8 cellular contexts compared by ENCODE assay signal in the genomic region with DNA sequence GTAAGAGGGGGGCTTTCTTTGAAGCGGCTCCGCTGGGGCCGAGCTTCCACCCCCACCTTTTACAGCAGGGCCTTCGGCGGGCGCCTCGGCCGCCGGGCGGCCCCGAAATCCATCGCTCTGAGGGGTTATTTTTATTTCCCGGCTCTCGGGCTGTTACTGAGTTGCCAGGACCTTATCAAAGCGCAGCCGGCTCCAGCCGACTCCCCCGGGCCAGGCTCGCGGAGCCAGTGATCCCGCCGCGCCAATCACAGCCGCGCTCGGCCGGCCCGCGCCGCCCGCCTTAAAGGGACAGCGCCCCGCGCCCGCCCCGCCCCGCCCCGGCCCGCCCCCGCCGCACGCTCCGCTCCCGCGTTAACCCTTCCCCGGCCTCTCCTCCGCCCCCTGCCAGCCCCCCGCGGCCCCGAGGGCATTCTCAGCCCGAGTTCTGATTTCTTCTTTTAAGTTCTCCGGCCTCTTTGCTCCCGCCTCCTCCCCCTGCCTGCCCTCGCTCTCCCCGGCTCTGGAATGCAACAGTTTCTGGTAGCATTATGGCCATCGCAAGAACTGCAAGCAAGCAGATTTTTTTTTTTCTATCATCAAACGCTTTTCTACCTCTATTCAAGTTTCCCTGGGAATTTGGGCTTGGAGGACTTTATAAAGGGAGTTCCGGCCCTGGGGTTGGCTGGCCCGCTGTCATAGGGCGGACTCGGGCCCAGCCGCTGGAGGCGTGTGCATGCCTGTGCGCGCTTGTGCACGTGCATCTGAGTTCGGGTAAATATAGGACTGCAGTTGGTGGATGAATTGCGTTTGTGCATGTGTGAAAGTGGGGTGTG. TPM values are rescaled to one million over a fixed set of nuclear protein-coding genes. Genes with fewer than 3 reads are reported as not detected.
DNase-seq lines count a peak whose midpoint lies in the region; TF ChIP-seq lines count a peak whose summit lies in the region.

A gene with protein sequence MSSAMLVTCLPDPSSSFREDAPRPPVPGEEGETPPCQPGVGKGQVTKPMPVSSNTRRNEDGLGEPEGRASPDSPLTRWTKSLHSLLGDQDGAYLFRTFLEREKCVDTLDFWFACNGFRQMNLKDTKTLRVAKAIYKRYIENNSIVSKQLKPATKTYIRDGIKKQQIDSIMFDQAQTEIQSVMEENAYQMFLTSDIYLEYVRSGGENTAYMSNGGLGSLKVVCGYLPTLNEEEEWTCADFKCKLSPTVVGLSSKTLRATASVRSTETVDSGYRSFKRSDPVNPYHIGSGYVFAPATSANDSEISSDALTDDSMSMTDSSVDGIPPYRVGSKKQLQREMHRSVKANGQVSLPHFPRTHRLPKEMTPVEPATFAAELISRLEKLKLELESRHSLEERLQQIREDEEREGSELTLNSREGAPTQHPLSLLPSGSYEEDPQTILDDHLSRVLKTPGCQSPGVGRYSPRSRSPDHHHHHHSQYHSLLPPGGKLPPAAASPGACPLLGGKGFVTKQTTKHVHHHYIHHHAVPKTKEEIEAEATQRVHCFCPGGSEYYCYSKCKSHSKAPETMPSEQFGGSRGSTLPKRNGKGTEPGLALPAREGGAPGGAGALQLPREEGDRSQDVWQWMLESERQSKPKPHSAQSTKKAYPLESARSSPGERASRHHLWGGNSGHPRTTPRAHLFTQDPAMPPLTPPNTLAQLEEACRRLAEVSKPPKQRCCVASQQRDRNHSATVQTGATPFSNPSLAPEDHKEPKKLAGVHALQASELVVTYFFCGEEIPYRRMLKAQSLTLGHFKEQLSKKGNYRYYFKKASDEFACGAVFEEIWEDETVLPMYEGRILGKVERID (minus strand): TSS at position 255 of the 812 bp plus-strand sequence. CDS start 3,028 bp downstream, outside the sequence.

- H3K4me3 Mint-ChIP-seq in activated naive CD8-positive, alpha-beta T cell = peak within 1 kb of the TSS; percentile 82
- peak within 1 kb of the TSS; percentile 76 for H3K4me3 Mint-ChIP-seq in osteocyte (ENCODE audit: unreplicated experiment)

- intact Hi-C loops in head of caudate nucleus (cut with DNase I) = no loop called here
- intact Hi-C loops in testis (cut with DNase I; ENCODE audit: low total_unique reads) = no loop called here

- H3K4me3 ChIP-seq in SK-N-SH (ENCODE audit: low read depth in 2 of 2, low read length in 1 of 2) (peak within 1 kb of the TSS; percentile 86 to 99), testis (peak within 1 kb of the TSS; percentile 84 to 88)

- TF ChIP-seq POLR2A in testis (IDR thresholded peaks at IDR 0.05) = no peak

- no peaks in the 10 kb centered on the region for H3K27me3 Mint-ChIP-seq in activated naive CD8-positive, alpha-beta T cell
- H3K27me3 Mint-ChIP-seq in osteocyte (ENCODE audit: unreplicated experiment) = no peaks in the 10 kb centered on the region

- H4K20me1 ChIP-seq in SK-N-SH (ENCODE audit: insufficient read depth) = peaks cover 19% of the 10 kb centered on the region

- POLR2A ChIA-PET in SK-N-SH (lab: Yijun Ruan, JAX) = no interaction called here

- H3K4me1 Mint-ChIP-seq in activated naive CD8-positive, alpha-beta T cell (ENCODE audit: low read depth) = peaks cover 31% of the 10 kb centered on the region
- peaks cover 31% of the 10 kb centered on the region for H3K4me1 Mint-ChIP-seq in osteocyte (ENCODE audit: unreplicated experiment)

- H3K27me3 ChIP-seq in SK-N-SH (ENCODE audit: insufficient read depth) (no peaks in the 10 kb centered on the region), testis (no peaks in the 10 kb centered on the region)

- CTCF ChIA-PET in SK-N-SH (lab: Yijun Ruan, JAX) = interaction anchor here (0.6 kb wide), 1 partner anchor 9 kb away, joined by 3 read pairs; no protein-coding TSS in a partner anchor

- TF ChIP-seq CTCF in SK-N-SH (IDR thresholded peaks at IDR 0.05) (peak; percentile 44), osteocyte (IDR thresholded peaks at IDR 0.05) (no peak), testis (IDR thresholded peaks at IDR 0.05) (peak in 2 of 3 experiments; percentile 36 to 38)

- no peaks in the 10 kb centered on the region for H3K9me2 ChIP-seq in SK-N-SH

- peaks cover 0 to 10% of the 10 kb centered on the region in 2 experiments for H3K36me3 ChIP-seq in SK-N-SH (replicated peaks in 1 of 2; ENCODE audit: control insufficient read depth in 1 of 2, insufficient read depth in 2 of 2, low read length in 1 of 2)
- no peaks in the 10 kb centered on the region for H3K36me3 ChIP-seq in testis (ENCODE audit: low read depth, missing control alignments)

- TF ChIP-seq RAD21 in SK-N-SH (IDR thresholded peaks at IDR 0.05; ENCODE audit: low read length) = no peak

- H3K9ac ChIP-seq in SK-N-SH = peak within 1 kb of the TSS; percentile 86

- no peaks in the 10 kb centered on the region for H3K9me3 Mint-ChIP-seq in activated naive CD8-positive, alpha-beta T cell (ENCODE audit: low read depth)
- H3K9me3 Mint-ChIP-seq in osteocyte (ENCODE audit: unreplicated experiment) = no peaks in the 10 kb centered on the region

- peaks cover 19% of the 10 kb centered on the region; the same call in 1 of the 2 replicates for H3K79me2 ChIP-seq in SK-N-SH (ENCODE audit: insufficient read depth)

- H3K9me3 ChIP-seq in SK-N-SH (no peaks in the 10 kb centered on the region), testis (no peaks in the 10 kb centered on the region)

- peak within 1 kb of the TSS; percentile 100 for H3K4me2 ChIP-seq in SK-N-SH

- H3F3A ChIP-seq in SK-N-SH (replicated peaks; ENCODE audit: insufficient read depth) = peaks cover 3% of the 10 kb centered on the region

- H3K4me1 ChIP-seq in SK-N-SH (ENCODE audit: control insufficient read depth in 1 of 2, insufficient read depth in 2 of 2, low read depth in 1 of 2, low read length in 1 of 2) = peaks cover 0 to 29% of the 10 kb centered on the region in 2 experiments; a peak in 2 of 4 replicates
- H3K4me1 ChIP-seq in testis = peaks cover 15% of the 10 kb centered on the region

- TF ChIP-seq EP300 in SK-N-SH (IDR thresholded peaks at IDR 0.05; ENCODE audit: borderline replicate concordance in 1 of 2, low read depth in 1 of 2, low read length in 1 of 2) = no peak

- WGBS in SK-N-SH (ENCODE audit: low lambda C conversion rate) = 12% methylated on average over 42 of the region's 68 CpGs
- 1 to 2% methylated on average over 35 to 46 of the region's 68 CpGs for WGBS in testis, 2 donors

- H3K27ac ChIP-seq in SK-N-SH (ENCODE audit: low read depth in 2 of 2, low read length in 1 of 2) = peak within 1 kb of the TSS; percentile 83 to 95
- peak within 1 kb of the TSS; percentile 81 to 93 for H3K27ac ChIP-seq in testis

- H3K27ac Mint-ChIP-seq in activated naive CD8-positive, alpha-beta T cell = peak within 1 kb of the TSS; percentile 58
- H3K27ac Mint-ChIP-seq in osteocyte (ENCODE audit: unreplicated experiment) = peak within 1 kb of the TSS; percentile 74

- H2AFZ ChIP-seq in SK-N-SH (ENCODE audit: low read depth) = peak within 1 kb of the TSS; percentile 92

- H3K36me3 Mint-ChIP-seq in activated naive CD8-positive, alpha-beta T cell = no peaks in the 10 kb centered on the region
- H3K36me3 Mint-ChIP-seq in osteocyte (ENCODE audit: unreplicated experiment) = no peaks in the 10 kb centered on the region

- peak; percentile 11 for DNase-seq in DMS79 (lab: John Stamatoyannopoulos, UW)
- peak; percentile 81 for DNase-seq in H4 (ENCODE audit: low spot score)
- peak; percentile 92 for DNase-seq in LoVo (ENCODE audit: low spot score)
- DNase-seq in SK-N-SH = peak; percentile 100
- peak; percentile 70 to 95 (median 86) for DNase-seq in head of caudate nucleus
- DNase-seq in osteocyte (ENCODE audit: extremely low spot score, unreplicated experiment) = peak; percentile 95
- DNase-seq in testis = peak; percentile 93

TF ChIP-seq in SK-N-SH, 30 proteins besides CTCF, POLR2A, EP300 and RAD21 (continues in another document):
- TF ChIP-seq RXRA (IDR thresholded peaks at IDR 0.05; ENCODE audit: borderline replicate concordance, low read depth) = peak; percentile 33; the same call in 1 of the 2 replicates
- TF ChIP-seq, protein P1, sequence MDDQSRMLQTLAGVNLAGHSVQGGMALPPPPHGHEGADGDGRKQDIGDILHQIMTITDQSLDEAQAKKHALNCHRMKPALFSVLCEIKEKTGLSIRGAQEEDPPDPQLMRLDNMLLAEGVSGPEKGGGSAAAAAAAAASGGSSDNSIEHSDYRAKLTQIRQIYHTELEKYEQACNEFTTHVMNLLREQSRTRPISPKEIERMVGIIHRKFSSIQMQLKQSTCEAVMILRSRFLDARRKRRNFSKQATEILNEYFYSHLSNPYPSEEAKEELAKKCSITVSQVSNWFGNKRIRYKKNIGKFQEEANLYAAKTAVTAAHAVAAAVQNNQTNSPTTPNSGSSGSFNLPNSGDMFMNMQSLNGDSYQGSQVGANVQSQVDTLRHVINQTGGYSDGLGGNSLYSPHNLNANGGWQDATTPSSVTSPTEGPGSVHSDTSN (IDR thresholded peaks at IDR 0.05) = peak; percentile 34; the same call in 1 of the 2 replicates
- TF ChIP-seq, protein P2, sequence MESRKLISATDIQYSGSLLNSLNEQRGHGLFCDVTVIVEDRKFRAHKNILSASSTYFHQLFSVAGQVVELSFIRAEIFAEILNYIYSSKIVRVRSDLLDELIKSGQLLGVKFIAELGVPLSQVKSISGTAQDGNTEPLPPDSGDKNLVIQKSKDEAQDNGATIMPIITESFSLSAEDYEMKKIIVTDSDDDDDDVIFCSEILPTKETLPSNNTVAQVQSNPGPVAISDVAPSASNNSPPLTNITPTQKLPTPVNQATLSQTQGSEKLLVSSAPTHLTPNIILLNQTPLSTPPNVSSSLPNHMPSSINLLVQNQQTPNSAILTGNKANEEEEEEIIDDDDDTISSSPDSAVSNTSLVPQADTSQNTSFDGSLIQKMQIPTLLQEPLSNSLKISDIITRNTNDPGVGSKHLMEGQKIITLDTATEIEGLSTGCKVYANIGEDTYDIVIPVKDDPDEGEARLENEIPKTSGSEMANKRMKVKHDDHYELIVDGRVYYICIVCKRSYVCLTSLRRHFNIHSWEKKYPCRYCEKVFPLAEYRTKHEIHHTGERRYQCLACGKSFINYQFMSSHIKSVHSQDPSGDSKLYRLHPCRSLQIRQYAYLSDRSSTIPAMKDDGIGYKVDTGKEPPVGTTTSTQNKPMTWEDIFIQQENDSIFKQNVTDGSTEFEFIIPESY (IDR thresholded peaks at IDR 0.05; ENCODE audit: borderline replicate concordance, low read depth) = no peak

RNA-seq across cellular contexts. Expression of the gene that starts here (rescaled TPM):
- total RNA-seq in H4 (2014; rRNA removed; shearing (Covaris generic)) = 1.8 and 13.7 TPM in 2 replicates
- 7.9 and 8.3 TPM in 2 replicates for polyA plus RNA-seq in SK-N-SH (2012; rRNA removed)
- 5.4 and 7.0 TPM in 2 replicates for polyA plus RNA-seq in SK-N-SH (2012; cell fraction: cytosol; rRNA removed)
- polyA plus RNA-seq in SK-N-SH (2012; cell fraction: nucleus; rRNA removed) = 17.8 and 19.1 TPM in 2 replicates
- total RNA-seq in osteocyte = 16.6 and 17.0 TPM in 2 replicates
- total RNA-seq in testis = 10 to 100 TPM; 20.2 to 26.3 TPM
- 18.1 TPM for polyA plus RNA-seq in testis (ENCODE audit: insufficient read depth, low read depth, low replicate concordance)

Comparison
In these comparisons a context has a peak if more than half of its experiments do, and no peak if none do; other contexts are left out.
1. Peak in every context shown above with its lines: DNase-seq, H3K4me3 ChIP-seq and H3K27ac ChIP-seq.
2. DNase-seq: peak in every context shown above with its lines; median percentile 100 in SK-N-SH; 95 in osteocyte; 93 in testis; 92 in LoVo; 86 in head of caudate nucleus; 81 in H4; 11 in DMS79.